1 cellular context compared by ENCODE assay signal in the genomic region with DNA sequence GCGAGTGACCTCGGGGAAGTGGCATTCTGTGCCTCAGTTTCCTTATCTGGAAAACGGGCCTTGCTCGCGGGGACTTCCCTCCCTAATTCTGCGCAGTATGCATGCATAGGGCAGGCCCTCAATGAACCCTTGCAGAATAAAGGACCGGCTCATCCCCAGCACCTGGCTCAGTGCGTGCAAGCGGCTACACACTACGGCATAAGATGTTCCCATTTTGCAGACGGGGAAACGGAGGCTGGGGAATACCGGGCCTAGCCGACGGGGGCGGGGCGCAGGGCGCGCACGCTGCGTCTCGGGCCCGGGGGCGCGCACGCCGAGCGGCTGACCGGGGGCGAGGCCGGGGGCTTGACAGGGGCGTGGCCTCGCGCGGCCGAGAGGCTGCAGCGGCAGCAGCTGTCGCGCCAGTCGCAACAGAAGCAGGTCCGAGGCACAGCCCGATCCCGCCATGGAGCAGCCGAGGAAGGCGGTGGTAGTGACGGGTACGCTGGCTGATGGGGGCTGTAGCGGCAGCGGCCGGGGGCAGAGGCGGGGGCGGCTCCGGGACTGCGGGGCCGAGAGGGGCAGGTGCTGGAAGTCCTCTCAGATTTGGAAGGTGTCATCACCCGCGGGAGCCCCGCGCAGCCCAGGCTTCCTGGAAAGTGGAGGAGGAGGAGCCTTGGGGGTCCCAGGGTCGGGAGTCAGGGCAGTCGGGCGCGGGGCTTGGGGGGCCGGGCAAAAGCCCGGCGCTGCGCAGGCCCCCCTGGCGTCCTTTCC.
A peak's percentile ranks its signal among the peaks of the same experiment; 100 is the strongest.
TF ChIP-seq lines count a peak whose summit lies in the region.

PGPEP1 (plus strand) TSS at position 362 of the 753 bp plus-strand sequence; CDS start at position 446, 84 bp downstream.

TF ChIP-seq in K562, 482 proteins besides CTCF, POLR2A, EP300 and RAD21 (continued from another document and continues in another):
- TF ChIP-seq MYC (IDR thresholded peaks at IDR 0.05; ENCODE audit: low read depth, low read length) (no peak; the same call in none of the 2 replicates), MYC (CRISPR knock-in tag; IDR thresholded peaks at IDR 0.05; ENCODE audit: borderline replicate concordance, low read depth) (no peak), CBX8 (IDR thresholded peaks at IDR 0.05; ENCODE audit: borderline replicate concordance, extremely low read depth, low read depth, low read length, poor library complexity, severe bottlenecking) (no peak), POLR2B (IDR thresholded peaks at IDR 0.05; ENCODE audit: low read depth, partially characterized antibody) (peak; percentile 42), MTF1 (CRISPR knock-in tag; IDR thresholded peaks at IDR 0.05; ENCODE audit: borderline replicate concordance) (no peak), ELF2 (CRISPR knock-in tag; IDR thresholded peaks at IDR 0.05) (peak; percentile 45; the same call in 1 of the 2 replicates), KLF10 (CRISPR knock-in tag; IDR thresholded peaks at IDR 0.05) (no peak), SMAD3 (CRISPR knock-in tag; conservative IDR thresholded peaks at IDR 0.05) (no peak), RBM39 (optimal IDR thresholded peaks at IDR 0.05; ENCODE audit: low read depth, low read length) (no peak), MYNN (IDR thresholded peaks at IDR 0.05) (no peak), MYNN (CRISPR knock-in tag; IDR thresholded peaks at IDR 0.05) (no peak), ZNF232 (CRISPR knock-in tag; IDR thresholded peaks at IDR 0.05) (no peak), HMGXB4 (CRISPR knock-in tag; IDR thresholded peaks at IDR 0.05) (no peak), CBFA2T2 (conservative IDR thresholded peaks at IDR 0.05) (no peak), CGGBP1 (CRISPR knock-in tag; IDR thresholded peaks at IDR 0.05) (no peak), SRF (CRISPR knock-in tag; IDR thresholded peaks at IDR 0.05) (no peak), FOXJ3 (CRISPR knock-in tag; IDR thresholded peaks at IDR 0.05) (no peak), ETS2 (tag; IDR thresholded peaks at IDR 0.05; ENCODE audit: borderline replicate concordance, poor library complexity, severe bottlenecking) (no peak), EWSR1 (IDR thresholded peaks at IDR 0.05; ENCODE audit: borderline replicate concordance, low read depth, partially characterized antibody) (no peak), PHF8 (IDR thresholded peaks at IDR 0.05; ENCODE audit: borderline replicate concordance, low read length) (peak; percentile 50; the same call in 1 of the 2 replicates), TCF7 (IDR thresholded peaks at IDR 0.05; ENCODE audit: borderline replicate concordance) (no peak), MXI1 (IDR thresholded peaks at IDR 0.05; ENCODE audit: low read depth, low read length) (no peak), ZNF282 (CRISPR knock-in tag; IDR thresholded peaks at IDR 0.05) (no peak), ZNF12 (CRISPR knock-in tag; IDR thresholded peaks at IDR 0.05) (0 out of 2 replicates have a peak, but pooled peaks have one; percentile 23), CCAR2 (IDR thresholded peaks at IDR 0.05; ENCODE audit: low read depth, low read length) (no peak), NR2C2 (CRISPR knock-in tag; IDR thresholded peaks at IDR 0.05) (no peak), NR2C2 (tag; IDR thresholded peaks at IDR 0.05) (no peak), ZBTB1 (CRISPR knock-in tag; IDR thresholded peaks at IDR 0.05; ENCODE audit: borderline replicate concordance, low read depth) (no peak), CBX3 (IDR thresholded peaks at IDR 0.05; ENCODE audit: borderline replicate concordance in 1 of 2, low read length in 2 of 2) (peak in 1 of 2 experiments; percentile 88; a peak in 2 of 3 replicates), GTF3C2 (IDR thresholded peaks at IDR 0.05; ENCODE audit: borderline replicate concordance, extremely low read depth, insufficient read length) (no peak), EGR1 (conservative IDR thresholded peaks at IDR 0.05) (peak; percentile 80), ZNF311 (CRISPR knock-in tag; IDR thresholded peaks at IDR 0.05) (no peak), LARP7 (IDR thresholded peaks at IDR 0.05) (no peak; the same call in 1 of the 2 replicates), ZMIZ1 (IDR thresholded peaks at IDR 0.05; ENCODE audit: low read depth in 2 of 2, low read length in 2 of 2) (no peak), YY1 (IDR thresholded peaks at IDR 0.05; ENCODE audit: borderline replicate concordance in 1 of 3, control insufficient read depth in 1 of 3, extremely low read depth in 1 of 3, insufficient read depth in 3 of 3, insufficient read length in 1 of 3, insufficient replicate concordance in 2 of 3, low read depth in 1 of 3, low read length in 2 of 3) (peak in 2 of 3 experiments; percentile 19 to 36), ZNF639 (CRISPR knock-in tag; conservative IDR thresholded peaks at IDR 0.05 in 1 of 2, IDR thresholded peaks at IDR 0.05 in 1 of 2) (no peak), IRF1 (CRISPR knock-in tag; IDR thresholded peaks at IDR 0.05; ENCODE audit: borderline replicate concordance) (no peak), ZNF217 (CRISPR knock-in tag; IDR thresholded peaks at IDR 0.05) (no peak), ZNF121 (CRISPR knock-in tag; conservative IDR thresholded peaks at IDR 0.05) (no peak), TBL1XR1 (IDR thresholded peaks at IDR 0.05; ENCODE audit: low read length in 2 of 2) (no peak), ZKSCAN8 (CRISPR knock-in tag; IDR thresholded peaks at IDR 0.05) (no peak), HIVEP1 (CRISPR knock-in tag; IDR thresholded peaks at IDR 0.05) (no peak)
- TF ChIP-seq, protein P1, sequence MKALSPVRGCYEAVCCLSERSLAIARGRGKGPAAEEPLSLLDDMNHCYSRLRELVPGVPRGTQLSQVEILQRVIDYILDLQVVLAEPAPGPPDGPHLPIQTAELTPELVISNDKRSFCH (CRISPR knock-in tag; IDR thresholded peaks at IDR 0.05) = no peak
- TF ChIP-seq, protein P1 (tag; IDR thresholded peaks at IDR 0.05) = peak; percentile 76; the same call in 1 of the 2 replicates
- TF ChIP-seq, protein P2, sequence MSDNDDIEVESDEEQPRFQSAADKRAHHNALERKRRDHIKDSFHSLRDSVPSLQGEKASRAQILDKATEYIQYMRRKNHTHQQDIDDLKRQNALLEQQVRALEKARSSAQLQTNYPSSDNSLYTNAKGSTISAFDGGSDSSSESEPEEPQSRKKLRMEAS (CRISPR knock-in tag; IDR thresholded peaks at IDR 0.05) = 0 out of 2 replicates have a peak, but pooled peaks have one; percentile 39
- TF ChIP-seq, protein P3, sequence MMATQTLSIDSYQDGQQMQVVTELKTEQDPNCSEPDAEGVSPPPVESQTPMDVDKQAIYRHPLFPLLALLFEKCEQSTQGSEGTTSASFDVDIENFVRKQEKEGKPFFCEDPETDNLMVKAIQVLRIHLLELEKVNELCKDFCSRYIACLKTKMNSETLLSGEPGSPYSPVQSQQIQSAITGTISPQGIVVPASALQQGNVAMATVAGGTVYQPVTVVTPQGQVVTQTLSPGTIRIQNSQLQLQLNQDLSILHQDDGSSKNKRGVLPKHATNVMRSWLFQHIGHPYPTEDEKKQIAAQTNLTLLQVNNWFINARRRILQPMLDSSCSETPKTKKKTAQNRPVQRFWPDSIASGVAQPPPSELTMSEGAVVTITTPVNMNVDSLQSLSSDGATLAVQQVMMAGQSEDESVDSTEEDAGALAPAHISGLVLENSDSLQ (IDR thresholded peaks at IDR 0.05) = no peak
- TF ChIP-seq, protein P4, sequence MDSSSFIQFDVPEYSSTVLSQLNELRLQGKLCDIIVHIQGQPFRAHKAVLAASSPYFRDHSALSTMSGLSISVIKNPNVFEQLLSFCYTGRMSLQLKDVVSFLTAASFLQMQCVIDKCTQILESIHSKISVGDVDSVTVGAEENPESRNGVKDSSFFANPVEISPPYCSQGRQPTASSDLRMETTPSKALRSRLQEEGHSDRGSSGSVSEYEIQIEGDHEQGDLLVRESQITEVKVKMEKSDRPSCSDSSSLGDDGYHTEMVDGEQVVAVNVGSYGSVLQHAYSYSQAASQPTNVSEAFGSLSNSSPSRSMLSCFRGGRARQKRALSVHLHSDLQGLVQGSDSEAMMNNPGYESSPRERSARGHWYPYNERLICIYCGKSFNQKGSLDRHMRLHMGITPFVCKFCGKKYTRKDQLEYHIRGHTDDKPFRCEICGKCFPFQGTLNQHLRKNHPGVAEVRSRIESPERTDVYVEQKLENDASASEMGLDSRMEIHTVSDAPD (CRISPR knock-in tag; IDR thresholded peaks at IDR 0.05) = no peak
- TF ChIP-seq, protein P5, sequence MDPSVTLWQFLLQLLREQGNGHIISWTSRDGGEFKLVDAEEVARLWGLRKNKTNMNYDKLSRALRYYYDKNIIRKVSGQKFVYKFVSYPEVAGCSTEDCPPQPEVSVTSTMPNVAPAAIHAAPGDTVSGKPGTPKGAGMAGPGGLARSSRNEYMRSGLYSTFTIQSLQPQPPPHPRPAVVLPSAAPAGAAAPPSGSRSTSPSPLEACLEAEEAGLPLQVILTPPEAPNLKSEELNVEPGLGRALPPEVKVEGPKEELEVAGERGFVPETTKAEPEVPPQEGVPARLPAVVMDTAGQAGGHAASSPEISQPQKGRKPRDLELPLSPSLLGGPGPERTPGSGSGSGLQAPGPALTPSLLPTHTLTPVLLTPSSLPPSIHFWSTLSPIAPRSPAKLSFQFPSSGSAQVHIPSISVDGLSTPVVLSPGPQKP (CRISPR knock-in tag; IDR thresholded peaks at IDR 0.05) = no peak
